ENCODE assay signal across 16 cellular contexts in the genomic region with DNA sequence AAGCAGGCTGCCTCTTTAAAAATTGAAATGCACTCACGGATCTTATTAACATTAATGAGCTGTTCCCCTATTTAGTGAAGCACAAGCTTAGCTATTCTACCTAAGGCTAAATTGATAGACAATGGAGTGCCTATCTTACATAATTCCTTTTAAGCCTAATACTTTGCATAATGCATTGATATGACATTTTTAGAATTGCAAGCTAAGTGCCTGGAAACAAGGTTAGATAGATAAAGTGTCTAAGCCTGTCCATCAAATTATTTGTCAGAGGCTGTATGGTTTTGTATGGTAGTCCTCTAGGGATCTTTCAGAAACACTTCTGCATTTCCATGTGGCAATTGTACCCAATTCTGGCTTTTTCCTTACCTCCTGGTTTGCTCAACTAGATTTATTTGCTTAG. TPM values are rescaled to one million over a fixed set of nuclear protein-coding genes. Genes with fewer than 3 reads are reported as not detected.
DNase-seq lines count a peak whose midpoint lies in the region; ATAC-seq and TF ChIP-seq lines count a peak whose summit lies in the region.
"Had no signal": no experiment of that assay in that cellular context is flagged by ENCODE, and none has a peak within 500 bp of the region (broad histone marks: within the 10 kb centered on the region; RNA-seq: fewer than 3 reads in every experiment).

No MANE protein-coding gene starts in this region.

- ATAC-seq in HG02798 (IDR thresholded peaks at IDR 0.05; ENCODE audit: poor library complexity, unreplicated experiment) (no peak), HG03521 (IDR thresholded peaks at IDR 0.05; ENCODE audit: unreplicated experiment) (no peak)
- ATAC-seq: GM23338 had no signal

- H3K79me2 ChIP-seq in Karpas-422 (ENCODE audit: low read length) (no peaks in the 10 kb centered on the region), neural cell (replicated peaks; ENCODE audit: insufficient read depth, low read length) (no peaks in the 10 kb centered on the region)

- H3K9ac ChIP-seq in Karpas-422 (ENCODE audit: low read length) (no peak overlapping the region), neural cell (ENCODE audit: low read length) (no peak overlapping the region), mesenchymal stem cell (ENCODE audit: low read length) (no peak overlapping the region)
- H3K9ac ChIP-seq: BLaER1 had no signal

- H4K8ac ChIP-seq in mesenchymal stem cell (ENCODE audit: low read length), result no peak overlapping the region

- 100% methylated on average over 1 of the region's 1 CpG for WGBS in mesenchymal stem cell

- H3K18ac ChIP-seq in mesenchymal stem cell (ENCODE audit: low read depth in 1 of 2, low read length in 2 of 2), result no peak overlapping the region

- H3K9me2 ChIP-seq in Karpas-422 (replicated peaks; ENCODE audit: insufficient read depth, low read length) (no peaks in the 10 kb centered on the region), neural cell (ENCODE audit: insufficient read depth, low read length) (no peaks in the 10 kb centered on the region)

- no peak overlapping the region for H3K23ac ChIP-seq in mesenchymal stem cell (ENCODE audit: low read length in 2 of 2)

- no peak overlapping the region for H3K4me3 ChIP-seq in BE2C (ENCODE audit: low read depth, low read length)
- no peak overlapping the region for H3K4me3 ChIP-seq in Karpas-422 (ENCODE audit: low read length)
- peak overlapping the region; percentile 11 for H3K4me3 ChIP-seq in neural cell (ENCODE audit: low read length)
- H3K4me3 ChIP-seq in mesenchymal stem cell (ENCODE audit: insufficient read depth in 1 of 2, low read depth in 1 of 2, low read length in 2 of 2), result no peak overlapping the region
- H3K4me3 ChIP-seq: BLaER1, GM23338 had no signal

- H3K36me3 ChIP-seq in BE2C, result no peaks in the 10 kb centered on the region; the same call in 1 of the 2 replicates
- H3K36me3 ChIP-seq in Karpas-422 (ENCODE audit: insufficient read depth, low read length), result 0 out of 2 replicates have a peak, but pooled peaks cover 4% of the 10 kb centered on the region
- H3K36me3 ChIP-seq in neural cell (ENCODE audit: insufficient read depth, low read length), result no peaks in the 10 kb centered on the region
- peaks cover 12 to 76% of the 10 kb centered on the region in 2 experiments for H3K36me3 ChIP-seq in mesenchymal stem cell (ENCODE audit: control insufficient read depth in 1 of 2, insufficient read depth in 2 of 2, low read depth in 1 of 2, low read length in 2 of 2)

- H2BK12ac ChIP-seq in mesenchymal stem cell (ENCODE audit: low read length in 2 of 2), result no peak overlapping the region

- H3K4me2 ChIP-seq in Karpas-422 (ENCODE audit: low read depth, low read length, poor library complexity, severe bottlenecking), result peak overlapping the region; percentile 40
- peak overlapping the region; percentile 13 for H3K4me2 ChIP-seq in neural cell (ENCODE audit: low read length)
- H3K4me2 ChIP-seq in mesenchymal stem cell (ENCODE audit: low read length, poor library complexity, severe bottlenecking), result no peak overlapping the region
- H3K4me2 ChIP-seq: BLaER1, GM23338 had no signal

- H2BK5ac ChIP-seq in mesenchymal stem cell (ENCODE audit: low read depth, low read length, poor library complexity, severe bottlenecking), result no peak overlapping the region

- H3K27me3 ChIP-seq in BE2C, result no peaks in the 10 kb centered on the region
- no peaks in the 10 kb centered on the region for H3K27me3 ChIP-seq in Karpas-422 (ENCODE audit: low read length)
- no peaks in the 10 kb centered on the region for H3K27me3 ChIP-seq in neural cell (ENCODE audit: insufficient read depth, low read depth, low read length)
- H3K27me3 ChIP-seq in mesenchymal stem cell (ENCODE audit: control insufficient read depth in 1 of 2, insufficient read depth in 1 of 2, low read length in 2 of 2), result no peaks in the 10 kb centered on the region
- H3K27me3 ChIP-seq: BLaER1 had no signal

- H2AFZ ChIP-seq in Karpas-422 (ENCODE audit: low read length), result no peak overlapping the region
- H2AFZ ChIP-seq in neural cell (ENCODE audit: low read depth, low read length), result no peak overlapping the region
- no peak overlapping the region for H2AFZ ChIP-seq in mesenchymal stem cell (ENCODE audit: low read depth, low read length)
- H2AFZ ChIP-seq: GM23338 had no signal

- no peak overlapping the region for H4K91ac ChIP-seq in mesenchymal stem cell (ENCODE audit: low read length)

- peaks cover 9% of the 10 kb centered on the region for H3K79me1 ChIP-seq in mesenchymal stem cell (replicated peaks; ENCODE audit: low read length, poor library complexity, severe bottlenecking)

- DNase-seq in BE2C (peak; percentile 2), Karpas-422 (no peak), SK-N-DZ (ENCODE audit: low spot score) (peak; percentile 7), mesenchymal stem cell (no peak)
- DNase-seq: AML-193; Calu3; CD4-positive, alpha-beta memory T cell; DMS79 treated with DMSO at 0.1 percent for 48 hours; GF-D8; HCEC 1CT had no signal

- H4K20me1 ChIP-seq in Karpas-422 (ENCODE audit: insufficient read depth, low read depth, low read length) (no peaks in the 10 kb centered on the region), neural cell (ENCODE audit: insufficient read depth) (no peaks in the 10 kb centered on the region)
- H4K20me1 ChIP-seq: BLaER1 had no signal

- H3F3A ChIP-seq in neural cell (ENCODE audit: insufficient read depth, low read length, poor library complexity, severe bottlenecking), result peaks cover 10% of the 10 kb centered on the region

- TF ChIP-seq RAD21 in neural cell (conservative IDR thresholded peaks at IDR 0.05), result no peak

- no peak overlapping the region for H2BK15ac ChIP-seq in mesenchymal stem cell (ENCODE audit: low read depth, poor library complexity, severe bottlenecking)

- H3K27ac ChIP-seq in Karpas-422 (ENCODE audit: low read length) (no peak overlapping the region), neural cell (ENCODE audit: low read length) (peak overlapping the region; percentile 17), mesenchymal stem cell (ENCODE audit: low read length, poor library complexity, severe bottlenecking) (no peak overlapping the region)
- H3K27ac ChIP-seq: BLaER1 had no signal

- TF ChIP-seq CTCF in BE2C (IDR thresholded peaks at IDR 0.05; ENCODE audit: low read depth, low read length) (no peak), neural cell (IDR thresholded peaks at IDR 0.05; ENCODE audit: poor library complexity, severe bottlenecking) (no peak)

- H3K14ac ChIP-seq in mesenchymal stem cell (ENCODE audit: low read length in 2 of 2), result no peak overlapping the region

- H2BK120ac ChIP-seq in mesenchymal stem cell (ENCODE audit: low read depth, low read length), result no peak overlapping the region

- no peak overlapping the region for H2AK5ac ChIP-seq in mesenchymal stem cell (ENCODE audit: low read length, severe bottlenecking)

- H3K4me1 ChIP-seq in BE2C (peaks cover 4% of the 10 kb centered on the region), Karpas-422 (ENCODE audit: low read length) (peaks cover 11% of the 10 kb centered on the region), mesenchymal stem cell (ENCODE audit: control insufficient read depth, insufficient read depth, low read depth, low read length) (no peaks in the 10 kb centered on the region)
- H3K4me1 ChIP-seq: BLaER1 had no signal

- peak; percentile 94 for TF ChIP-seq EP300 in neural cell (conservative IDR thresholded peaks at IDR 0.05; ENCODE audit: poor library complexity, severe bottlenecking)

- H3K4ac ChIP-seq in mesenchymal stem cell (ENCODE audit: low read depth in 1 of 2, low read length in 2 of 2), result no peak overlapping the region

- H3K9me3 ChIP-seq in BE2C (no peaks in the 10 kb centered on the region), Karpas-422 (ENCODE audit: low read length) (no peaks in the 10 kb centered on the region), neural cell (ENCODE audit: low read length) (no peaks in the 10 kb centered on the region), mesenchymal stem cell (ENCODE audit: control insufficient read depth, low read length) (no peaks in the 10 kb centered on the region)
- H3K9me3 ChIP-seq: BLaER1 had no signal

TF ChIP-seq in neural cell, 6 proteins besides CTCF, POLR2A, EP300 and RAD21 (continues in another document):
- TF ChIP-seq MXI1 (conservative IDR thresholded peaks at IDR 0.05; ENCODE audit: poor library complexity, severe bottlenecking) (peak; percentile 34), SMC3 (conservative IDR thresholded peaks at IDR 0.05; ENCODE audit: poor library complexity) (no peak), REST (IDR thresholded peaks at IDR 0.05; ENCODE audit: borderline replicate concordance) (no peak), POLR2AphosphoS5 (IDR thresholded peaks at IDR 0.05) (peak; percentile 89), TAF1 (IDR thresholded peaks at IDR 0.05; ENCODE audit: low read depth) (no peak)

RNA-seq across cellular contexts. Expression of gene FAM171B, which starts 29.2 kb away (rescaled TPM):
- 8.1 TPM for polyA plus RNA-seq in BE2C (2012; ENCODE audit: insufficient read depth, insufficient read length, low read depth)
- total RNA-seq in Karpas-422 (2014; rRNA removed; shearing (Covaris generic); ENCODE audit: low replicate concordance), result 0.04 TPM in 1 of 2 replicates, not detected in the other
- 7.8 and 8.4 TPM in 2 replicates for polyA plus RNA-seq in SK-N-DZ (2014; cell fraction: cytosol; rRNA removed)
- polyA plus RNA-seq in SK-N-DZ (2014; cell fraction: nucleus; rRNA removed), result 7.9 and 8.5 TPM in 2 replicates
- polyA plus RNA-seq in neural cell, result 28.3 and 31.9 TPM in 2 replicates
- polyA minus RNA-seq in neural cell, result 95.9 and 106 TPM in 2 replicates
- polyA plus RNA-seq in mesenchymal stem cell (2013, experiment 1 of 2), result 4.1 TPM
- polyA plus RNA-seq in mesenchymal stem cell (2013, experiment 2 of 2), result 4.5 TPM
- total RNA-seq: HT-29 had no signal

Comparison
In these comparisons a context has a peak if more than half of its experiments do, and no peak if none do; other contexts are left out.
1. DNase-seq: peak in BE2C (single experiment) and SK-N-DZ (single experiment); none in Karpas-422 (single experiment) and mesenchymal stem cell (single experiment).